ENCODE assay signal across 19 cellular contexts in the genomic region with DNA sequence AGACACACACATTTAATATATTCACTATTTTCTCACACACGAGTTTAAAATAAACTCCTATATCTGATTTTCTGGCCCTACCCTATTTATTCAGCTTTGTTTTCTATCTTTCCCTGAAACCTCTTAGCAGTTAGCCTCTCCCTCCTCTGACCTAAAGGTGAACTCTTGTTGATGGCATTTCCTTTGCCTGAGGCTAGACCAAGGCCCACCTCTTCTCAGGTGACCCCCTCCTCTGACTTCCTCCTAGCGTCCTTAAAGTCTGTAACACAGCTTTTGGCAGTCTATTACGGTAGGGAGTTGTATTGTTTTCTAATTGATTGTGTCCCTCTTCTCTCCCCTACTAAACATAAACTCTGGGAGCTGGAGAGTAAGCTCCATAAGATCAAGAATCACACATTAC. TPM values are rescaled to one million over a fixed set of nuclear protein-coding genes. Genes with fewer than 3 reads are reported as not detected.
"Had no signal": no experiment of that assay in that cellular context is flagged by ENCODE, and none has a peak within 500 bp of the region (broad histone marks: within the 10 kb centered on the region; RNA-seq: fewer than 3 reads in every experiment).

No MANE protein-coding gene starts in this region.

- H3K27me3 ChIP-seq: body of pancreas, esophagus muscularis mucosa, neural progenitor cell, thyroid gland, uterus had no signal

- DNase-seq: activated CD4-positive, alpha-beta T cell treated with anti-CD3 and anti-CD28 coated beads, Interleukin-2, amount 50 U/mL, for 1 hour; activated CD8-positive, alpha-beta memory T cell treated with anti-CD3 and anti-CD28 coated beads for 24 hours; activated naive CD8-positive, alpha-beta T cell treated with anti-CD3 and anti-CD28 coated beads for 36 hours; amygdala; body of pancreas; hypothalamus; T-helper 9 cell; thyroid gland; uterus had no signal

- H3K27ac Mint-ChIP-seq: activated naive CD8-positive, alpha-beta T cell treated with anti-CD3 and anti-CD28 coated beads for 36 hours; activated T-helper 1 cell treated with anti-CD3 and anti-CD28 coated beads, Interleukin-12 subunit alpha, Interleukin-12 subunit beta, Interleukin-2, Interleukin-4 antibody, amounts not matched to agents 30 ng/mL and 10 ng/mL and 1 ng/mL, durations not matched to agents 14 hours and 24 hours and 36 hours; neural progenitor cell; stimulated activated memory B cell treated with anti-CD40 and anti-IgM and Interleukin-4, amounts not matched to agents 10 μg/mL and 1 μg/mL and 100 μg/mL, for 72 hours had no signal

- H3K4me1 ChIP-seq: body of pancreas, neural progenitor cell, thyroid gland, uterus had no signal

- H3K9me3 Mint-ChIP-seq: activated naive CD8-positive, alpha-beta T cell treated with anti-CD3 and anti-CD28 coated beads for 36 hours; activated T-helper 1 cell treated with anti-CD3 and anti-CD28 coated beads, Interleukin-12 subunit alpha, Interleukin-12 subunit beta, Interleukin-2, Interleukin-4 antibody, amounts not matched to agents 30 ng/mL and 10 ng/mL and 1 ng/mL, durations not matched to agents 14 hours and 24 hours and 36 hours; stimulated activated memory B cell treated with anti-CD40 and anti-IgM and Interleukin-4, amounts not matched to agents 10 μg/mL and 1 μg/mL and 100 μg/mL, for 72 hours had no signal

- H3K36me3 Mint-ChIP-seq: activated naive CD8-positive, alpha-beta T cell treated with anti-CD3 and anti-CD28 coated beads for 36 hours; neural progenitor cell; stimulated activated memory B cell treated with anti-CD40 and anti-IgM and Interleukin-4, amounts not matched to agents 10 μg/mL and 1 μg/mL and 100 μg/mL, for 72 hours had no signal

- H3K27ac ChIP-seq: body of pancreas, esophagus muscularis mucosa, neural progenitor cell, thyroid gland had no signal

- H3K4me3 Mint-ChIP-seq: activated naive CD8-positive, alpha-beta T cell treated with anti-CD3 and anti-CD28 coated beads for 36 hours; activated T-helper 1 cell treated with anti-CD3 and anti-CD28 coated beads, Interleukin-12 subunit alpha, Interleukin-12 subunit beta, Interleukin-2, Interleukin-4 antibody, amounts not matched to agents 30 ng/mL and 10 ng/mL and 1 ng/mL, durations not matched to agents 14 hours and 24 hours and 36 hours; neural progenitor cell; stimulated activated memory B cell treated with anti-CD40 and anti-IgM and Interleukin-4, amounts not matched to agents 10 μg/mL and 1 μg/mL and 100 μg/mL, for 72 hours had no signal

- H3K36me3 ChIP-seq: esophagus muscularis mucosa, neural progenitor cell, thyroid gland, uterus had no signal

- ATAC-seq: activated CD4-positive, CD25-positive, alpha-beta regulatory T cell treated with anti-CD3 and anti-CD28 coated beads, Interleukin-2, amount 50 U/mL, for 24 hours; body of pancreas; stimulated activated memory B cell treated with anti-CD40 and anti-IgM and Interleukin-4, amounts not matched to agents 10 μg/mL and 1 μg/mL and 100 μg/mL, for 72 hours had no signal

- H3K4me1 Mint-ChIP-seq: activated naive CD8-positive, alpha-beta T cell treated with anti-CD3 and anti-CD28 coated beads for 36 hours had no signal

- H3K4me2 ChIP-seq: neural progenitor cell had no signal

- H3K9me3 ChIP-seq: body of pancreas, esophagus muscularis mucosa, thyroid gland, uterus had no signal

- H2AFZ ChIP-seq: neural progenitor cell had no signal

- H3K4me3 ChIP-seq: body of pancreas, esophagus muscularis mucosa, neural progenitor cell, thyroid gland, uterus had no signal

RNA-seq across cellular contexts. Expression of gene SRPX2, which starts 1.7 kb away (rescaled TPM):
- total RNA-seq: activated naive CD8-positive, alpha-beta T cell treated with anti-CD3 and anti-CD28 coated beads for 36 hours; activated T-helper 1 cell treated with anti-CD3 and anti-CD28 coated beads, Interleukin-12 subunit alpha, Interleukin-12 subunit beta, Interleukin-2, Interleukin-4 antibody, amounts not matched to agents 30 ng/mL and 10 ng/mL and 1 ng/mL, durations not matched to agents 14 hours and 24 hours and 36 hours had no signal

RNA-seq across cellular contexts. Expression of gene TSPAN6, which starts 5.7 kb away (rescaled TPM):
- total RNA-seq: activated T-helper 1 cell treated with anti-CD3 and anti-CD28 coated beads, Interleukin-12 subunit alpha, Interleukin-12 subunit beta, Interleukin-2, Interleukin-4 antibody, amounts not matched to agents 30 ng/mL and 10 ng/mL and 1 ng/mL, durations not matched to agents 14 hours and 24 hours and 36 hours had no signal

RNA-seq across cellular contexts. Expression of gene TNMD, which starts 57.6 kb away (rescaled TPM):
- total RNA-seq: activated naive CD8-positive, alpha-beta T cell treated with anti-CD3 and anti-CD28 coated beads for 36 hours; activated T-helper 1 cell treated with anti-CD3 and anti-CD28 coated beads, Interleukin-12 subunit alpha, Interleukin-12 subunit beta, Interleukin-2, Interleukin-4 antibody, amounts not matched to agents 30 ng/mL and 10 ng/mL and 1 ng/mL, durations not matched to agents 14 hours and 24 hours and 36 hours; dermis microvascular lymphatic vessel endothelial cell; fibroblast of villous mesenchyme; kidney epithelial cell; liver; osteocyte had no signal
- polyA plus RNA-seq: liver had no signal
